In genomic region chr4:177579649-177580048, GRCh38 we compare ENCODE assay signal across 18 cellular contexts.
DNase-seq lines count a peak whose midpoint lies in the region; ATAC-seq and TF ChIP-seq lines count a peak whose summit lies in the region.
"Had no signal": no experiment of that assay in that cellular context is flagged by ENCODE, and none has a peak within 500 bp of the region (broad histone marks: within the 10 kb centered on the region; RNA-seq: fewer than 3 reads in every experiment).

No MANE protein-coding gene starts in this region.

- no peak overlapping the region for H3K4me3 ChIP-seq in DND-41 (ENCODE audit: low read depth in 1 of 2, low read length in 2 of 2)
- H3K4me3 ChIP-seq: BLaER1 treated with 17β-estradiol and CSF1 and Interleukin-3, amounts not matched to agents 10 nM and 100 nM; lung; testis had no signal

- peaks cover 16% of the 10 kb centered on the region for H3K27me3 ChIP-seq in DND-41 (ENCODE audit: insufficient read depth, low read length, poor library complexity)
- H3K27me3 ChIP-seq: BLaER1 treated with 17β-estradiol and CSF1 and Interleukin-3, amounts not matched to agents 10 nM and 100 nM; testis had no signal

- no peaks in the 10 kb centered on the region for H3K79me2 ChIP-seq in DND-41 (ENCODE audit: insufficient read depth, low read length)

- no peak overlapping the region for H3K4me2 ChIP-seq in DND-41 (ENCODE audit: insufficient read depth, low read length)
- H3K4me2 ChIP-seq: BLaER1 treated with 17β-estradiol and CSF1 and Interleukin-3, amounts not matched to agents 10 nM and 100 nM had no signal

- H3K36me3 Mint-ChIP-seq in brain = no peaks in the 10 kb centered on the region
- no peaks in the 10 kb centered on the region for H3K36me3 Mint-ChIP-seq in stimulated activated naive B cell treated with anti-CD40 and anti-IgM and Interleukin-4, amounts not matched to agents 10 μg/mL and 1 μg/mL and 100 μg/mL, for 72 hours
- H3K36me3 Mint-ChIP-seq: natural killer cell treated with Interleukin-12 subunit alpha and Interleukin-12 subunit beta and Interleukin-15 and Interleukin-18, amount 100 ng/mL, for 72 hours had no signal

- TF ChIP-seq CTCF in DND-41 (IDR thresholded peaks at IDR 0.05; ENCODE audit: borderline replicate concordance, extremely low read depth, low read length, poor library complexity, severe bottlenecking) = peak; percentile 24
- TF ChIP-seq CTCF in LNCAP (IDR thresholded peaks at IDR 0.05) = peak; percentile 27; the same call in 1 of the 2 replicates
- peak; percentile 34 to 56 for TF ChIP-seq CTCF in brain (conservative IDR thresholded peaks at IDR 0.05)

- no peaks in the 10 kb centered on the region for H3K36me3 ChIP-seq in DND-41 (ENCODE audit: insufficient read depth, low read length)
- H3K36me3 ChIP-seq: BLaER1 treated with 17β-estradiol and CSF1 and Interleukin-3, amounts not matched to agents 10 nM and 100 nM had no signal

- H3K4me1 Mint-ChIP-seq in brain = peaks cover 11% of the 10 kb centered on the region
- no peaks in the 10 kb centered on the region for H3K4me1 Mint-ChIP-seq in stimulated activated naive B cell treated with anti-CD40 and anti-IgM and Interleukin-4, amounts not matched to agents 10 μg/mL and 1 μg/mL and 100 μg/mL, for 72 hours

- H3K4me1 ChIP-seq in DND-41 (ENCODE audit: insufficient read depth, low read length) = no peaks in the 10 kb centered on the region
- H3K4me1 ChIP-seq: testis had no signal

- H4K20me1 ChIP-seq in DND-41 (ENCODE audit: insufficient read depth, low read length) = no peaks in the 10 kb centered on the region
- H4K20me1 ChIP-seq: BLaER1 treated with 17β-estradiol and CSF1 and Interleukin-3, amounts not matched to agents 10 nM and 100 nM had no signal

- DNase-seq in DND-41 (no peak), kidney tubule cell (ENCODE audit: low spot score) (peak; percentile 7), HuH-7.5 (ENCODE audit: low spot score) (no peak), COR-L47 (lab: John Stamatoyannopoulos, UW) (no peak), NCI-H1105 treated with DMSO at 0.1 percent for 48 hours (lab: John Stamatoyannopoulos, UW) (no peak)
- DNase-seq in stimulated activated naive B cell treated with anti-CD40 and anti-IgM and Interleukin-4, amounts not matched to agents 10 μg/mL and 1 μg/mL and 100 μg/mL, for 72 hours = no peak
- DNase-seq: activated CD4-positive, alpha-beta T cell treated with anti-CD3 and anti-CD28 coated beads for 1 hour; activated gamma-delta T cell; GOT3; NCI-H1092; testis had no signal

- no peak overlapping the region for H3K9ac ChIP-seq in DND-41 (ENCODE audit: low read depth, low read length)
- H3K9ac ChIP-seq: BLaER1 treated with 17β-estradiol and CSF1 and Interleukin-3, amounts not matched to agents 10 nM and 100 nM had no signal

- H3K9me3 ChIP-seq in DND-41 (ENCODE audit: insufficient read depth, low read length, severe bottlenecking) = no peaks in the 10 kb centered on the region
- H3K9me3 ChIP-seq: BLaER1 treated with 17β-estradiol and CSF1 and Interleukin-3, amounts not matched to agents 10 nM and 100 nM; testis had no signal

- no peaks in the 10 kb centered on the region for H3K27me3 Mint-ChIP-seq in brain
- H3K27me3 Mint-ChIP-seq in stimulated activated naive B cell treated with anti-CD40 and anti-IgM and Interleukin-4, amounts not matched to agents 10 μg/mL and 1 μg/mL and 100 μg/mL, for 72 hours = no peaks in the 10 kb centered on the region
- H3K27me3 Mint-ChIP-seq: dendritic cell treated with granulocyte-macrophage colony-stimulating factor and Interleukin-4, amounts not matched to agents 40 ng/mL and 50 ng/mL, for 4 days; natural killer cell treated with Interleukin-12 subunit alpha and Interleukin-12 subunit beta and Interleukin-15 and Interleukin-18, amount 100 ng/mL, for 72 hours had no signal

- H2AFZ ChIP-seq in DND-41 (ENCODE audit: low read depth, low read length) = no peak overlapping the region

- ATAC-seq in DND-41 (ENCODE audit: insufficient read depth, low read depth) = no peak
- no peak for ATAC-seq in stimulated activated naive B cell treated with anti-CD40 and anti-IgM and Interleukin-4, amounts not matched to agents 10 μg/mL and 1 μg/mL and 100 μg/mL, for 72 hours (replicated peaks)
- ATAC-seq: natural killer cell treated with Interleukin-12 subunit alpha and Interleukin-12 subunit beta and Interleukin-15 and Interleukin-18, amount 100 ng/mL, for 72 hours had no signal

- H3K27ac ChIP-seq in DND-41 (ENCODE audit: low read length) = no peak overlapping the region
- H3K27ac ChIP-seq: BLaER1 treated with 17β-estradiol and CSF1 and Interleukin-3, amounts not matched to agents 10 nM and 100 nM; testis had no signal

- H3K9me3 Mint-ChIP-seq in brain = no peaks in the 10 kb centered on the region
- no peaks in the 10 kb centered on the region for H3K9me3 Mint-ChIP-seq in stimulated activated naive B cell treated with anti-CD40 and anti-IgM and Interleukin-4, amounts not matched to agents 10 μg/mL and 1 μg/mL and 100 μg/mL, for 72 hours
- H3K9me3 Mint-ChIP-seq: dendritic cell treated with granulocyte-macrophage colony-stimulating factor and Interleukin-4, amounts not matched to agents 40 ng/mL and 50 ng/mL, for 4 days; T-helper 1 cell treated with Interleukin-12 subunit alpha and Interleukin-12 subunit beta and Interleukin-4 antibody, amounts not matched to agents 30 μg/mL and 1 μg/mL, for 36 hours had no signal

- H3K4me3 Mint-ChIP-seq in brain = no peak overlapping the region
- no peak overlapping the region for H3K4me3 Mint-ChIP-seq in stimulated activated naive B cell treated with anti-CD40 and anti-IgM and Interleukin-4, amounts not matched to agents 10 μg/mL and 1 μg/mL and 100 μg/mL, for 72 hours
- H3K4me3 Mint-ChIP-seq: dendritic cell treated with granulocyte-macrophage colony-stimulating factor and Interleukin-4, amounts not matched to agents 40 ng/mL and 50 ng/mL, for 4 days; natural killer cell treated with Interleukin-12 subunit alpha and Interleukin-12 subunit beta and Interleukin-15 and Interleukin-18, amount 100 ng/mL, for 72 hours; T-helper 1 cell treated with Interleukin-12 subunit alpha and Interleukin-12 subunit beta and Interleukin-4 antibody, amounts not matched to agents 30 μg/mL and 1 μg/mL, for 36 hours had no signal

- no peak overlapping the region for H3K27ac Mint-ChIP-seq in brain
- H3K27ac Mint-ChIP-seq in stimulated activated naive B cell treated with anti-CD40 and anti-IgM and Interleukin-4, amounts not matched to agents 10 μg/mL and 1 μg/mL and 100 μg/mL, for 72 hours = no peak overlapping the region
- H3K27ac Mint-ChIP-seq: dendritic cell treated with granulocyte-macrophage colony-stimulating factor and Interleukin-4, amounts not matched to agents 40 ng/mL and 50 ng/mL, for 4 days; natural killer cell treated with Interleukin-12 subunit alpha and Interleukin-12 subunit beta and Interleukin-15 and Interleukin-18, amount 100 ng/mL, for 72 hours; T-helper 1 cell treated with Interleukin-12 subunit alpha and Interleukin-12 subunit beta and Interleukin-4 antibody, amounts not matched to agents 30 μg/mL and 1 μg/mL, for 36 hours had no signal
